ENCODE assay signal across 22 cellular contexts in genomic region chr7:17552373-17552772, GRCh38.
"Had no signal": no experiment of that assay in that cellular context is flagged by ENCODE, and none has a peak within 500 bp of the region (broad histone marks: within the 10 kb centered on the region; RNA-seq: fewer than 3 reads in every experiment).

No MANE protein-coding gene starts in this region.

- H3K27ac ChIP-seq: SJSA1, SK-N-MC had no signal

- H3K9me3 ChIP-seq: MG63, SJSA1 had no signal

- H3K27me3 ChIP-seq: MG63, SJSA1 had no signal

- H3K36me3 ChIP-seq: MG63, SJSA1 had no signal

- H3K4me3 ChIP-seq: MG63, SJSA1, SK-N-MC had no signal

- DNase-seq: Karpas-422, KG1, MG63, NCI-H1092, NCI-H1105 treated with DMSO at 0.1 percent for 48 hours, NCI-H1417 treated with DMSO at 0.1 percent for 48 hours, NCI-H146, NCI-H1694 treated with DMSO at 0.1 percent for 48 hours, NCI-H2029, NCI-H2081 treated with DMSO at 0.1 percent for 48 hours, NCI-H2171, NCI-H226, NCI-H446, NCI-H510A, NCI-H524 treated with DMSO at 0.1 percent for 48 hours, NCI-H69, NCI-H774, Right ventricle myocardium superior, RPMI8226, SIG-M5 had no signal
